In genomic region chr9:128124873-128125574, GRCh38 we compare ENCODE assay signal across 9 cellular contexts. TPM values are rescaled to one million over a fixed set of nuclear protein-coding genes. Genes with fewer than 3 reads are reported as not detected.
DNase-seq lines count a peak whose midpoint lies in the region; ATAC-seq and TF ChIP-seq lines count a peak whose summit lies in the region.
"Had no signal": no experiment of that assay in that cellular context is flagged by ENCODE, and none has a peak within 500 bp of the region (broad histone marks: within the 10 kb centered on the region; RNA-seq: fewer than 3 reads in every experiment).

No MANE protein-coding gene starts in this region.

- H4K8ac ChIP-seq in mesendoderm (ENCODE audit: low read depth, low read length): no peak overlapping the region

- TF ChIP-seq POLR2A in testis (IDR thresholded peaks at IDR 0.05): no peak

- DNase-seq in COR-L47 (lab: John Stamatoyannopoulos, UW) (peak; percentile 37), HUDEP-2 (lab: John Stamatoyannopoulos, UW; ENCODE audit: unreplicated experiment in 76 of 76) (peak in 55 of 76 experiments; percentile 2 to 66 (median 37)), T-helper 17 cell (peak in 2 of 3 donors; percentile 28 to 30), ecto neural progenitor cell (ENCODE audit: low spot score) (peak; percentile 80), mesendoderm (peak; percentile 86), testis (peak; percentile 82), AG08396 (ENCODE audit: low spot score) (no peak)

- H4K5ac ChIP-seq in mesendoderm (ENCODE audit: low read length): no peak overlapping the region

- H3K27me3 Mint-ChIP-seq in T-helper 17 cell: no peaks in the 10 kb centered on the region

- no peak overlapping the region for H3K18ac ChIP-seq in mesendoderm (ENCODE audit: low read length)

- intact Hi-C loops in testis (cut with DNase I; ENCODE audit: low total_unique reads): no loop called here

- no peak overlapping the region for H2AK5ac ChIP-seq in mesendoderm (ENCODE audit: low read length)

- no peak overlapping the region for H2BK5ac ChIP-seq in mesendoderm (ENCODE audit: low read length)

- H3K27ac ChIP-seq in mesendoderm (ENCODE audit: low read depth, low read length) (no peak overlapping the region), testis (no peak overlapping the region)
- H3K27ac ChIP-seq: SJSA1 had no signal

- H2BK120ac ChIP-seq in mesendoderm (ENCODE audit: low read depth, low read length): no peak overlapping the region

- H3K4ac ChIP-seq in mesendoderm (ENCODE audit: low read depth, low read length): no peak overlapping the region

- no peaks in the 10 kb centered on the region for H3K4me1 ChIP-seq in mesendoderm (ENCODE audit: control insufficient read depth, low read depth, low read length)
- H3K4me1 ChIP-seq in testis: peaks cover 21% of the 10 kb centered on the region

- H3K4me3 ChIP-seq in mesendoderm (ENCODE audit: low read length) (no peak overlapping the region), testis (no peak overlapping the region)
- H3K4me3 ChIP-seq: SJSA1 had no signal

- no peak overlapping the region for H3K9ac ChIP-seq in mesendoderm (ENCODE audit: low read length)

- WGBS in mesendoderm (ENCODE audit: extremely low coverage, insufficient coverage, low lambda C conversion rate): no CpG with 5 or more reads among the region's 15 CpGs
- WGBS in testis, 2 donors: 55 to 67% methylated on average over 8 to 15 of the region's 15 CpGs

- H3K4me2 ChIP-seq in mesendoderm (ENCODE audit: low read length): no peak overlapping the region

- H3K9me3 ChIP-seq in T-helper 17 cell (ENCODE audit: control insufficient read depth, low read length, poor library complexity, severe bottlenecking): no peaks in the 10 kb centered on the region
- H3K9me3 ChIP-seq in testis: no peaks in the 10 kb centered on the region
- H3K9me3 ChIP-seq: SJSA1 had no signal

- H3K27me3 ChIP-seq in mesendoderm (ENCODE audit: insufficient read depth, low read length, poor library complexity) (no peaks in the 10 kb centered on the region), testis (no peaks in the 10 kb centered on the region)
- H3K27me3 ChIP-seq: SJSA1 had no signal

- peaks cover 16% of the 10 kb centered on the region for H3K79me2 ChIP-seq in mesendoderm (ENCODE audit: control insufficient read depth, insufficient read depth, low read length)

- H3K36me3 ChIP-seq in mesendoderm (ENCODE audit: control insufficient read depth, insufficient read depth, low read length) (no peaks in the 10 kb centered on the region), testis (ENCODE audit: low read depth, missing control alignments) (no peaks in the 10 kb centered on the region)

- peak; percentile 15 to 29 (median 16) for TF ChIP-seq CTCF in testis (IDR thresholded peaks at IDR 0.05)

- H3K4me1 Mint-ChIP-seq in T-helper 17 cell: peaks cover 27% of the 10 kb centered on the region

- H3K4me3 Mint-ChIP-seq in T-helper 17 cell: peak overlapping the region; percentile 31

- no peak overlapping the region for H3K23ac ChIP-seq in mesendoderm (ENCODE audit: low read length)

- H3K79me1 ChIP-seq in mesendoderm (ENCODE audit: low read length): peaks cover 10% of the 10 kb centered on the region

- no peak overlapping the region for H2BK15ac ChIP-seq in mesendoderm (replicated peaks; ENCODE audit: low read depth)

- no peak for ATAC-seq in T-helper 17 cell
- ATAC-seq in HG02571 (IDR thresholded peaks at IDR 0.05; ENCODE audit: unreplicated experiment): no peak

- no peaks in the 10 kb centered on the region for H3K36me3 Mint-ChIP-seq in T-helper 17 cell (ENCODE audit: low read depth)

- H3K27ac Mint-ChIP-seq in T-helper 17 cell: peak overlapping the region; percentile 96

- H3K56ac ChIP-seq in mesendoderm (ENCODE audit: low read length): no peak overlapping the region

RNA-seq across cellular contexts. Expression of gene PTGES2, which starts 2.5 kb away (rescaled TPM):
- total RNA-seq in T-helper 17 cell (10 to 100 TPM; 46.4 to 58.2 TPM), testis (10 to 100 TPM; 95.8 to 96.4 TPM)
- polyA plus RNA-seq in mesendoderm (2013, experiment 1 of 2): 52.1 TPM
- 53.5 TPM for polyA plus RNA-seq in mesendoderm (2013, experiment 2 of 2)
- 53.1 TPM for polyA plus RNA-seq in testis (ENCODE audit: insufficient read depth, low read depth, low replicate concordance)

RNA-seq across cellular contexts. Expression of gene LCN2, which starts 24.2 kb away (rescaled TPM):
- total RNA-seq in T-helper 17 cell (1 to 10 TPM in 1 of 2 donors, not detected in 1; 9.3 TPM), testis (not detected)
- polyA plus RNA-seq in mesendoderm (2013, experiment 1 of 2): 0.58 TPM
- 0.48 TPM for polyA plus RNA-seq in mesendoderm (2013, experiment 2 of 2)
- 2.2 TPM for polyA plus RNA-seq in testis (ENCODE audit: insufficient read depth, low read depth, low replicate concordance)
- total RNA-seq: SJSA1 had no signal

RNA-seq across cellular contexts. Expression of gene BBLN, which starts 35.0 kb away (rescaled TPM):
- total RNA-seq in T-helper 17 cell: 10 to 100 TPM; 71.0 to 87.9 TPM
- polyA plus RNA-seq in mesendoderm (2013, experiment 1 of 2): 55.7 TPM
- polyA plus RNA-seq in mesendoderm (2013, experiment 2 of 2): 57.0 TPM
- total RNA-seq in testis: 100 to 1,000 TPM; 219 to 225 TPM
- polyA plus RNA-seq in testis (ENCODE audit: insufficient read depth, low read depth, low replicate concordance): 56.9 TPM

RNA-seq across cellular contexts. Expression of gene SLC25A25, which starts 57.0 kb away (rescaled TPM):
- 10 to 100 TPM; 16.3 to 20.4 TPM for total RNA-seq in T-helper 17 cell
- 11.9 TPM for polyA plus RNA-seq in mesendoderm (2013, experiment 1 of 2)
- polyA plus RNA-seq in mesendoderm (2013, experiment 2 of 2): 12.3 TPM
- total RNA-seq in testis: 10 to 100 TPM; 19.1 to 21.1 TPM
- 15.0 TPM for polyA plus RNA-seq in testis (ENCODE audit: insufficient read depth, low read depth, low replicate concordance)

RNA-seq across cellular contexts. Expression of gene NAIF1, which starts 57.9 kb away (rescaled TPM):
- total RNA-seq in T-helper 17 cell (10 to 100 TPM; 11.6 to 15.2 TPM), testis (10 to 100 TPM; 18.5 to 19.4 TPM)
- 5.7 TPM for polyA plus RNA-seq in mesendoderm (2013, experiment 1 of 2)
- 4.9 TPM for polyA plus RNA-seq in mesendoderm (2013, experiment 2 of 2)
- polyA plus RNA-seq in testis (ENCODE audit: insufficient read depth, low read depth, low replicate concordance): 25.1 TPM
